Comparison of ENCODE assay signal across 1 cellular context in the genomic region with DNA sequence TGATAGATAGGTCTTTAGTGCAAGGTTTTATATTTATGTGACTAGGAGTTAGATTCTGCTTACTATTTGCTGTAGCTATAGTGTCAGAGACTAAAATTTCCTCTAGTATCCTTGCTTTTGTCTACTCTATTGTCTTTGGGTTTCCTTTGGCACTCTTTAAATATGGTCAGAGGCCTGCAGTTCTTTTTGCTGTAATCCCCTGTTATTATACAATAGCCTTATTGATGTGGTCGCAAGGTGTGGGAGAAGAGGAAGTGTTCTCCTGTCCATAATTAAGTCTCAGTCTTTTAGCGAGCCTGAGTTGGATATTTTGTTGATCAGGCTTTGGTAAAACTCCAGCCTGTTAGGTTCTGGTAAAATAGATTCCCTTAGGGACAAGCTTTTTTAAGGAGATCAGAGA.
TF ChIP-seq lines count a peak whose summit lies in the region.

No MANE protein-coding gene starts in this region.

TF ChIP-seq in GM12878, 131 proteins besides CTCF, POLR2A, EP300 and RAD21:
- TF ChIP-seq, protein P1, sequence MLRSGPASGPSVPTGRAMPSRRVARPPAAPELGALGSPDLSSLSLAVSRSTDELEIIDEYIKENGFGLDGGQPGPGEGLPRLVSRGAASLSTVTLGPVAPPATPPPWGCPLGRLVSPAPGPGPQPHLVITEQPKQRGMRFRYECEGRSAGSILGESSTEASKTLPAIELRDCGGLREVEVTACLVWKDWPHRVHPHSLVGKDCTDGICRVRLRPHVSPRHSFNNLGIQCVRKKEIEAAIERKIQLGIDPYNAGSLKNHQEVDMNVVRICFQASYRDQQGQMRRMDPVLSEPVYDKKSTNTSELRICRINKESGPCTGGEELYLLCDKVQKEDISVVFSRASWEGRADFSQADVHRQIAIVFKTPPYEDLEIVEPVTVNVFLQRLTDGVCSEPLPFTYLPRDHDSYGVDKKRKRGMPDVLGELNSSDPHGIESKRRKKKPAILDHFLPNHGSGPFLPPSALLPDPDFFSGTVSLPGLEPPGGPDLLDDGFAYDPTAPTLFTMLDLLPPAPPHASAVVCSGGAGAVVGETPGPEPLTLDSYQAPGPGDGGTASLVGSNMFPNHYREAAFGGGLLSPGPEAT (IDR thresholded peaks at IDR 0.05; ENCODE audit: low read depth) = no peak
- TF ChIP-seq ZSCAN29 (IDR thresholded peaks at IDR 0.05) (no peak), RUNX3 (IDR thresholded peaks at IDR 0.05; ENCODE audit: low read length) (peak; percentile 15; the same call in 1 of the 2 replicates), FOS (IDR thresholded peaks at IDR 0.05; ENCODE audit: borderline replicate concordance, extremely low read depth, insufficient read length) (no peak), SPI1 (IDR thresholded peaks at IDR 0.05; ENCODE audit: borderline replicate concordance, insufficient read depth, low read depth, low read length) (peak; percentile 40; the same call in 1 of the 2 replicates), TCF7 (IDR thresholded peaks at IDR 0.05; ENCODE audit: borderline replicate concordance) (peak; percentile 27; the same call in 1 of the 2 replicates)
